In genomic region chr22:24550028-24550901, GRCh38 we compare ENCODE assay signal across 14 cellular contexts. TPM values are rescaled to one million over a fixed set of nuclear protein-coding genes. Genes with fewer than 3 reads are reported as not detected.
DNase-seq lines count a peak whose midpoint lies in the region; ATAC-seq and TF ChIP-seq lines count a peak whose summit lies in the region.
"Had no signal": no experiment of that assay in that cellular context is flagged by ENCODE, and none has a peak within 500 bp of the region (broad histone marks: within the 10 kb centered on the region; RNA-seq: fewer than 3 reads in every experiment).

No MANE protein-coding gene starts in this region.

- DNase-seq in CD14-positive monocyte (ENCODE audit: low spot score) (peak; percentile 87), HuH-7.5 (ENCODE audit: low spot score) (peak; percentile 77), body of pancreas (peak in 3 of 4 donors; percentile 26 to 54 (median 48)), DMS 273 (lab: John Stamatoyannopoulos, UW; ENCODE audit: unreplicated experiment) (no peak), nephron progenitor cell (no peak)
- no peak for DNase-seq in stimulated activated CD4-positive, alpha-beta T cell treated with anti-CD3 and anti-CD28 coated beads, Interleukin-4, amount 100 ng/mL, for 1 hour
- DNase-seq: activated T-cell treated with anti-CD3 and anti-CD28 coated beads for 4 hours, hippocampal formation, NCI-H526, SW 1271, tibial artery had no signal

- H3K27ac ChIP-seq in body of pancreas, result peak overlapping the region; percentile 16 to 61 (median 48)
- H3K27ac ChIP-seq in muscle layer of duodenum (ENCODE audit: low read length), result peak overlapping the region; percentile 45
- H3K27ac ChIP-seq: tibial artery had no signal

- peak overlapping the region; percentile 26 to 32 for H3K4me3 Mint-ChIP-seq in CD14-positive monocyte
- no peak overlapping the region for H3K4me3 Mint-ChIP-seq in nephron progenitor cell
- H3K4me3 Mint-ChIP-seq: nephron had no signal

- no peak overlapping the region for H3K4me3 ChIP-seq in body of pancreas
- H3K4me3 ChIP-seq in muscle layer of duodenum (ENCODE audit: low read depth in 1 of 2, low read length in 2 of 2), result no peak overlapping the region
- H3K4me3 ChIP-seq: tibial artery had no signal

- peaks cover 0 to 17% of the 10 kb centered on the region in 2 donors for H3K36me3 ChIP-seq in body of pancreas (replicated peaks in 1 of 2; ENCODE audit: insufficient read depth in 1 of 2, low read depth in 2 of 2)
- peaks cover 27 to 44% of the 10 kb centered on the region in 2 donors for H3K36me3 ChIP-seq in muscle layer of duodenum (ENCODE audit: control insufficient read depth in 1 of 2, insufficient read depth in 2 of 2, low read length in 2 of 2)

- H3K27me3 ChIP-seq in body of pancreas (no peaks in the 10 kb centered on the region), muscle layer of duodenum (ENCODE audit: low read depth, low read length) (no peaks in the 10 kb centered on the region)
- H3K27me3 ChIP-seq: tibial artery had no signal

- 58 to 72% methylated on average over 7 to 8 of the region's 8 CpGs for WGBS in body of pancreas, 2 donors

- H3K4me1 ChIP-seq in body of pancreas (peaks cover 58% of the 10 kb centered on the region), muscle layer of duodenum (ENCODE audit: control insufficient read depth in 1 of 2, insufficient read depth in 2 of 2, low read length in 2 of 2) (peaks cover 8 to 41% of the 10 kb centered on the region in 2 donors)

- peak; percentile 5 for ATAC-seq in body of pancreas
- ATAC-seq in activated CD4-positive, CD25-positive, alpha-beta regulatory T cell treated with anti-CD3 and anti-CD28 coated beads, Interleukin-2, amount 50 U/mL, for 24 hours, result no peak

- H3K9me3 Mint-ChIP-seq in CD14-positive monocyte, result no peaks in the 10 kb centered on the region
- H3K9me3 Mint-ChIP-seq in nephron progenitor cell, result no peaks in the 10 kb centered on the region
- H3K9me3 Mint-ChIP-seq: nephron had no signal

- TF ChIP-seq CTCF in CD14-positive monocyte (IDR thresholded peaks at IDR 0.05) (no peak), body of pancreas (IDR thresholded peaks at IDR 0.05) (no peak), nephron progenitor cell (IDR thresholded peaks at IDR 0.05) (no peak)

- peaks cover under 1 to 3% (median 2%) of the 10 kb centered on the region in 3 donors for H3K27me3 Mint-ChIP-seq in CD14-positive monocyte (ENCODE audit: low read depth in 3 of 3)
- peaks cover 7% of the 10 kb centered on the region for H3K27me3 Mint-ChIP-seq in nephron progenitor cell (ENCODE audit: low read depth, poor library complexity)

- H3K36me3 Mint-ChIP-seq in CD14-positive monocyte (peaks cover 49 to 67% of the 10 kb centered on the region in 2 donors), nephron progenitor cell (ENCODE audit: low read depth) (peaks cover 25% of the 10 kb centered on the region)

- H3K9me3 ChIP-seq in body of pancreas (no peaks in the 10 kb centered on the region), muscle layer of duodenum (ENCODE audit: control insufficient read depth in 1 of 2, low read length in 2 of 2) (no peaks in the 10 kb centered on the region)
- H3K9me3 ChIP-seq: tibial artery had no signal

- H3K27ac Mint-ChIP-seq in CD14-positive monocyte (peak overlapping the region; percentile 74 to 99 (median 92)), nephron progenitor cell (no peak overlapping the region)
- H3K27ac Mint-ChIP-seq: nephron had no signal

- intact Hi-C loops in CD14-positive monocyte (cut with micrococcal nuclease), result no loop called here
- intact Hi-C loops in body of pancreas (cut with DNase I), result no loop called here

- no peak for TF ChIP-seq POLR2A in body of pancreas (IDR thresholded peaks at IDR 0.05)

- peaks cover 45% of the 10 kb centered on the region for H3K4me1 Mint-ChIP-seq in CD14-positive monocyte
- peaks cover 19% of the 10 kb centered on the region for H3K4me1 Mint-ChIP-seq in nephron progenitor cell

RNA-seq across cellular contexts. Expression of gene GUCD1, which starts 4.7 kb away (rescaled TPM):
- 10 to 100 TPM; 67.1 to 72.5 TPM for polyA plus RNA-seq in CD14-positive monocyte
- 10 to 100 TPM; 44.4 to 58.7 TPM for total RNA-seq in body of pancreas

RNA-seq across cellular contexts. Expression of gene SNRPD3, which starts 5.5 kb away (rescaled TPM):
- polyA plus RNA-seq in CD14-positive monocyte, result 10 to 100 TPM; 71.8 to 80.9 TPM
- 10 to 100 TPM; 30.4 to 65.6 TPM for total RNA-seq in body of pancreas

RNA-seq across cellular contexts. Expression of gene LRRC75B, which starts 42.6 kb away (rescaled TPM):
- polyA plus RNA-seq in CD14-positive monocyte, result under 1 TPM; 0.20 to 0.53 TPM
- total RNA-seq in body of pancreas, result 10 to 100 TPM; 20.8 to 33.9 TPM

RNA-seq across cellular contexts. Expression of gene GGT1, which starts 52.7 kb away (rescaled TPM):
- polyA plus RNA-seq in CD14-positive monocyte, result 10 to 100 TPM; 16.0 to 25.5 TPM
- total RNA-seq in body of pancreas, result 10 to 100 TPM; 45.4 to 58.7 TPM

RNA-seq across cellular contexts. Expression of gene UPB1, which starts 55.1 kb away (rescaled TPM):
- under 1 TPM in 1 of 2 donors, not detected in 1; 0.17 TPM for polyA plus RNA-seq in CD14-positive monocyte
- total RNA-seq in body of pancreas, result under 1 TPM in 1 of 2 donors, not detected in 1; 0.52 TPM

Comparison
In these comparisons a context has a peak if more than half of its experiments do, and no peak if none do; other contexts are left out.
1. DNase-seq: peak in CD14-positive monocyte (single experiment), HuH-7.5 (single experiment) and body of pancreas (3 of 4); none in stimulated activated CD4-positive, alpha-beta T cell treated with anti-CD3 and anti-CD28 coated beads, Interleukin-4, amount 100 ng/mL, for 1 hour (single experiment), DMS 273 (single experiment) and nephron progenitor cell (single experiment).